In genomic region chr17:75632863-75633483, GRCh38 we compare ENCODE assay signal across 1 cellular context.
TF ChIP-seq lines count a peak whose summit lies in the region.

Gene SMIM5 (plus strand): TSS chr17:75633434. CDS start chr17:75640202, 6,768 bp downstream.

TF ChIP-seq in HCT116, 20 proteins besides CTCF, POLR2A, EP300 and RAD21:
- TF ChIP-seq EZH2phosphoT487 (IDR thresholded peaks at IDR 0.05; ENCODE audit: borderline replicate concordance), result no peak
- peak; percentile 28 for TF ChIP-seq YY1 (IDR thresholded peaks at IDR 0.05; ENCODE audit: extremely low read depth, insufficient replicate concordance, low read depth, low read length)
- TF ChIP-seq ZNF274 (IDR thresholded peaks at IDR 0.05; ENCODE audit: low read depth, low read length), result no peak
